14 cellular contexts compared by ENCODE assay signal in genomic region chr12:98453070-98453469, GRCh38.
"Had no signal": no experiment of that assay in that cellular context is flagged by ENCODE, and none has a peak within 500 bp of the region (broad histone marks: within the 10 kb centered on the region; RNA-seq: fewer than 3 reads in every experiment).

No MANE protein-coding gene starts in this region.

- H3K9me3 Mint-ChIP-seq: activated naive CD4-positive, alpha-beta T cell treated with anti-CD3 and anti-CD28 coated beads, Interleukin-2, amount 50 U/mL, for 72 hours; central memory CD8-positive, alpha-beta T cell; stimulated activated memory B cell treated with anti-CD40 and anti-IgM and Interleukin-4, amounts not matched to agents 10 μg/mL and 1 μg/mL and 100 μg/mL, for 72 hours; T-helper 1 cell treated with Interleukin-12 subunit alpha and Interleukin-12 subunit beta and Interleukin-4 antibody, amounts not matched to agents 30 μg/mL and 1 μg/mL, for 36 hours had no signal

- ATAC-seq: left lobe of liver; pancreas; stimulated activated memory B cell treated with anti-CD40 and anti-IgM and Interleukin-4, amounts not matched to agents 10 μg/mL and 1 μg/mL and 100 μg/mL, for 72 hours had no signal

- DNase-seq: activated CD4-positive, alpha-beta T cell treated with anti-CD3 and anti-CD28 coated beads for 4 hours; activated effector memory CD4-positive, alpha-beta T cell treated with Interleukin-2 at 50 U/mL for 16 hours; brain microvascular endothelial cell; islet precursor cell; midbrain; pancreas; SHP77 treated with DMSO at 0.1 percent for 48 hours; upper lobe of left lung had no signal

- H3K4me3 Mint-ChIP-seq: central memory CD8-positive, alpha-beta T cell; neural crest cell; stimulated activated memory B cell treated with anti-CD40 and anti-IgM and Interleukin-4, amounts not matched to agents 10 μg/mL and 1 μg/mL and 100 μg/mL, for 72 hours; T-helper 1 cell treated with Interleukin-12 subunit alpha and Interleukin-12 subunit beta and Interleukin-4 antibody, amounts not matched to agents 30 μg/mL and 1 μg/mL, for 36 hours had no signal

- H3K36me3 Mint-ChIP-seq: stimulated activated memory B cell treated with anti-CD40 and anti-IgM and Interleukin-4, amounts not matched to agents 10 μg/mL and 1 μg/mL and 100 μg/mL, for 72 hours had no signal

- H3K27ac Mint-ChIP-seq: activated naive CD4-positive, alpha-beta T cell treated with anti-CD3 and anti-CD28 coated beads, Interleukin-2, amount 50 U/mL, for 72 hours; stimulated activated memory B cell treated with anti-CD40 and anti-IgM and Interleukin-4, amounts not matched to agents 10 μg/mL and 1 μg/mL and 100 μg/mL, for 72 hours; T-helper 1 cell treated with Interleukin-12 subunit alpha and Interleukin-12 subunit beta and Interleukin-4 antibody, amounts not matched to agents 30 μg/mL and 1 μg/mL, for 36 hours had no signal
